Comparison of ENCODE assay signal across 16 cellular contexts in the genomic region with DNA sequence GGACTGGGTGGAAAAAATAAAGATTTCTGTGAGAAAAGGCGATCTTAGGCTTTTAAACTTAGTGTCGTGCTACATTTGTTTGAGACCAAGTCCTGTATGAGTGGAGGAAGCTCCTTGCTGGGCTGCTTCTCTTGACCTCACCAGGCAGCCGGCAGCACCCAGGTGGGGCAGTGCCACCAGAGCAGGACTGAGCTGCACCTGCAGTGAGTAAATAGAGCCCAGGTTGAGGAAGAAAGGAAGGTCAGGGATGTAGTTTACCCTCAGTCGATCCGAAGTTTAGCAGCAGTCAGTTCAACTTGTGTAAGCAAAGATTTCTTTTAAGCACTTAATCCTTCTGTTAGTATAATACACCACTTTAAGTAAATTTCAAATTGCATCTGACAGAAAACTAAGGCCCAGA. TPM values are rescaled to one million over a fixed set of nuclear protein-coding genes. Genes with fewer than 3 reads are reported as not detected.
DNase-seq lines count a peak whose midpoint lies in the region; ATAC-seq and TF ChIP-seq lines count a peak whose summit lies in the region.
"Had no signal": no experiment of that assay in that cellular context is flagged by ENCODE, and none has a peak within 500 bp of the region (broad histone marks: within the 10 kb centered on the region; RNA-seq: fewer than 3 reads in every experiment).

No MANE protein-coding gene starts in this region.

- H3K14ac ChIP-seq in IMR-90 (replicated peaks; ENCODE audit: low read depth, low read length), result 0 out of 2 replicates have a peak overlapping the region, but pooled peaks have one; percentile 17

- no peak overlapping the region for H2AFZ ChIP-seq in IMR-90 (replicated peaks; ENCODE audit: low read length, poor library complexity)
- no peak overlapping the region for H2AFZ ChIP-seq in osteoblast (ENCODE audit: low read length)

- no peak overlapping the region for H2BK15ac ChIP-seq in IMR-90 (ENCODE audit: low read depth, low read length)

- no peak for TF ChIP-seq POLR2A in IMR-90 (IDR thresholded peaks at IDR 0.05; ENCODE audit: low read depth, low read length)

- POLR2A ChIA-PET in CD4-positive, alpha-beta T cell (lab: Charles Lee), result interaction anchor here (3.3 kb wide), 1 partner anchor 14 kb away, joined by 15 read pairs; a partner anchor contains a TSS
- POLR2A ChIA-PET in IMR-90 (lab: Charles Lee; ENCODE audit: unreplicated experiment), result no interaction called here

- dilution Hi-C loops in IMR-90 (cut with HindIII; ENCODE audit: low sequenced_read_pairs, unreplicated experiment), result no loop called here

- H3K9me3 Mint-ChIP-seq in CD4-positive, alpha-beta T cell, result no peaks in the 10 kb centered on the region
- no peaks in the 10 kb centered on the region for H3K9me3 Mint-ChIP-seq in endothelial cell (ENCODE audit: unreplicated experiment)
- H3K9me3 Mint-ChIP-seq: activated naive CD4-positive, alpha-beta T cell treated with anti-CD3 and anti-CD28 coated beads, Interleukin-2, amount 10 ng/mL, durations not matched to agents 7 days and 5 days had no signal

- no peak overlapping the region for H2BK20ac ChIP-seq in IMR-90 (ENCODE audit: low read depth, low read length)

- H3K36me3 Mint-ChIP-seq in CD4-positive, alpha-beta T cell (ENCODE audit: low read depth), result peaks cover 95% of the 10 kb centered on the region
- peaks cover 20% of the 10 kb centered on the region for H3K36me3 Mint-ChIP-seq in endothelial cell (ENCODE audit: low read depth, unreplicated experiment)

- no peak overlapping the region for H2BK120ac ChIP-seq in IMR-90 (ENCODE audit: low read depth, low read length)

- H3K36me3 ChIP-seq in IMR-90 (ENCODE audit: control insufficient read depth, insufficient read depth, low read length) (peaks cover 15% of the 10 kb centered on the region), osteoblast (ENCODE audit: insufficient read depth, low read length) (peaks cover 41% of the 10 kb centered on the region), H7 (replicated peaks; ENCODE audit: control insufficient read depth, insufficient read depth, low read length) (peaks cover 17% of the 10 kb centered on the region)

- 0 out of 2 replicates have a peak overlapping the region, but pooled peaks have one; percentile 50 for H3K4ac ChIP-seq in IMR-90 (ENCODE audit: low read depth, low read length)

- no peak for ATAC-seq in CD4-positive, alpha-beta T cell (ENCODE audit: poor library complexity)
- ATAC-seq in IMR-90 (ENCODE audit: low read depth), result no peak; the same call in 1 of the 2 replicates
- ATAC-seq in GM19035 (IDR thresholded peaks at IDR 0.05; ENCODE audit: unreplicated experiment), result no peak

- no peaks in the 10 kb centered on the region for H3K27me3 ChIP-seq in CD4-positive, alpha-beta T cell (ENCODE audit: control insufficient read depth, insufficient read depth, low read length)
- H3K27me3 ChIP-seq in IMR-90 (ENCODE audit: control insufficient read depth, insufficient read depth, low read length), result no peaks in the 10 kb centered on the region
- no peaks in the 10 kb centered on the region for H3K27me3 ChIP-seq in osteoblast (ENCODE audit: insufficient read depth, low read length)
- H3K27me3 ChIP-seq in H7 (ENCODE audit: control insufficient read depth, insufficient read depth, low read length), result no peaks in the 10 kb centered on the region
- H3K27me3 ChIP-seq: right atrium auricular region had no signal

- TF ChIP-seq CTCF in CD4-positive, alpha-beta T cell (IDR thresholded peaks at IDR 0.05), result no peak
- TF ChIP-seq CTCF in IMR-90 (conservative IDR thresholded peaks at IDR 0.05; ENCODE audit: low read depth, low read length), result no peak
- no peak for TF ChIP-seq CTCF in endothelial cell (IDR thresholded peaks at IDR 0.05; ENCODE audit: unreplicated experiment)
- no peak for TF ChIP-seq CTCF in osteoblast (IDR thresholded peaks at IDR 0.05; ENCODE audit: extremely low read depth, low read depth, low read length)

- H3K9me1 ChIP-seq in IMR-90 (ENCODE audit: insufficient read depth, low read length), result peaks cover 35% of the 10 kb centered on the region

- no peak for TF ChIP-seq RAD21 in IMR-90 (IDR thresholded peaks at IDR 0.05; ENCODE audit: low read length)

- no peak overlapping the region for H4K8ac ChIP-seq in IMR-90 (ENCODE audit: low read depth in 2 of 2, low read length in 2 of 2)

- peak overlapping the region; percentile 27; the same call in 1 of the 2 replicates for H2AK5ac ChIP-seq in IMR-90 (ENCODE audit: low read depth, low read length)

- H4K20me1 ChIP-seq in IMR-90 (ENCODE audit: insufficient read depth, low read length), result peaks cover 100% of the 10 kb centered on the region
- H4K20me1 ChIP-seq in osteoblast (ENCODE audit: insufficient read depth, low read length), result peaks cover 89% of the 10 kb centered on the region

- H3K4me1 Mint-ChIP-seq in CD4-positive, alpha-beta T cell (ENCODE audit: low read depth), result peaks cover 95% of the 10 kb centered on the region
- peaks cover 19% of the 10 kb centered on the region for H3K4me1 Mint-ChIP-seq in endothelial cell (ENCODE audit: unreplicated experiment)

- H4K91ac ChIP-seq in IMR-90 (ENCODE audit: insufficient read depth, low read depth, low read length), result no peak overlapping the region

- H2AK9ac ChIP-seq in IMR-90 (replicated peaks; ENCODE audit: low read depth, low read length, poor library complexity), result no peak overlapping the region

- H3K9ac ChIP-seq in IMR-90 (ENCODE audit: low read depth, low read length), result no peak overlapping the region

- DNase-seq in CD4-positive, alpha-beta T cell, result no peak
- no peak for DNase-seq in IMR-90
- DNase-seq in endothelial cell (ENCODE audit: low spot score), result no peak
- DNase-seq in osteoblast (ENCODE audit: insufficient read length, low spot score, missing footprints), result no peak
- DNase-seq in H7, result no peak
- no peak for DNase-seq in putamen (ENCODE audit: low spot score)
- DNase-seq in activated CD4-positive, alpha-beta T cell treated with anti-CD3 and anti-CD28 coated beads, Interleukin-2, amount 50 U/mL, for 48 hours, result no peak
- DNase-seq: activated CD4-positive, CD25-positive, alpha-beta regulatory T cell treated with anti-CD3 and anti-CD28 coated beads, Interleukin-2, amount 50 U/mL, for 72 hours; activated naive CD4-positive, alpha-beta T cell treated with anti-CD3 and anti-CD28 coated beads, Interleukin-2, amount 10 ng/mL, durations not matched to agents 7 days and 5 days; COR-L47; lower lobe of right lung; Right ventricle myocardium superior had no signal

- H3K4me3 ChIP-seq in IMR-90 (ENCODE audit: insufficient read depth, low read depth, low read length) (no peak overlapping the region), osteoblast (ENCODE audit: insufficient read depth, low read length) (no peak overlapping the region), H7 (ENCODE audit: insufficient read depth, low read depth, low read length) (no peak overlapping the region)
- H3K4me3 ChIP-seq: HAP-1, lower lobe of right lung, right atrium auricular region had no signal

- H3K27me3 Mint-ChIP-seq in CD4-positive, alpha-beta T cell, result no peaks in the 10 kb centered on the region
- H3K27me3 Mint-ChIP-seq in endothelial cell (ENCODE audit: unreplicated experiment), result no peaks in the 10 kb centered on the region
- H3K27me3 Mint-ChIP-seq: activated naive CD4-positive, alpha-beta T cell treated with anti-CD3 and anti-CD28 coated beads, Interleukin-2, amount 10 ng/mL, durations not matched to agents 7 days and 5 days had no signal

- H2BK5ac ChIP-seq in IMR-90 (ENCODE audit: low read depth, low read length, poor library complexity, severe bottlenecking), result peak overlapping the region; percentile 86

- H3K4me2 ChIP-seq in IMR-90 (ENCODE audit: low read depth, low read length), result peak overlapping the region; percentile 77
- peak overlapping the region; percentile 82 for H3K4me2 ChIP-seq in osteoblast (ENCODE audit: insufficient read depth, low read length)

- H3K79me1 ChIP-seq in IMR-90 (ENCODE audit: low read depth in 1 of 2, low read length in 2 of 2), result peaks cover 12 to 91% of the 10 kb centered on the region in 2 experiments

- no peaks in the 10 kb centered on the region for H3K9me3 ChIP-seq in CD4-positive, alpha-beta T cell (ENCODE audit: control insufficient read depth, low read length)
- no peaks in the 10 kb centered on the region for H3K9me3 ChIP-seq in IMR-90 (ENCODE audit: control insufficient read depth, insufficient read depth, low read length)
- no peaks in the 10 kb centered on the region for H3K9me3 ChIP-seq in osteoblast (ENCODE audit: low read depth, low read length)
- H3K9me3 ChIP-seq: HAP-1, lower lobe of right lung, right atrium auricular region had no signal

- H3K27ac ChIP-seq in CD4-positive, alpha-beta T cell (ENCODE audit: low read depth, low read length), result no peak overlapping the region
- peak overlapping the region; percentile 11 for H3K27ac ChIP-seq in IMR-90 (ENCODE audit: insufficient read depth, low read length)
- H3K27ac ChIP-seq in osteoblast (ENCODE audit: low read depth, low read length), result peak overlapping the region; percentile 91

- WGBS in IMR-90 (ENCODE audit: extremely low coverage in 2 of 2, insufficient read length in 1 of 2), 2 experiments, result 100% methylated on average over 1 of the region's 5 CpGs; no CpG with 5 or more reads in 1 of the 2 experiments

- peaks cover 32% of the 10 kb centered on the region for H3K4me1 ChIP-seq in IMR-90 (ENCODE audit: control insufficient read depth, insufficient read depth, low read length)
- H3K4me1 ChIP-seq in osteoblast (ENCODE audit: insufficient read depth, low read length), result peaks cover 37% of the 10 kb centered on the region

- peak overlapping the region; percentile 46 for H3K4me3 Mint-ChIP-seq in CD4-positive, alpha-beta T cell
- H3K4me3 Mint-ChIP-seq in endothelial cell (ENCODE audit: unreplicated experiment), result peak overlapping the region; percentile 12
- H3K4me3 Mint-ChIP-seq: activated naive CD4-positive, alpha-beta T cell treated with anti-CD3 and anti-CD28 coated beads, Interleukin-2, amount 10 ng/mL, durations not matched to agents 7 days and 5 days had no signal

- no peak overlapping the region for H3K18ac ChIP-seq in IMR-90 (ENCODE audit: low read depth, low read length)

- H3K23ac ChIP-seq in IMR-90 (ENCODE audit: low read depth, low read length), result peak overlapping the region; percentile 83

- peaks cover 97% of the 10 kb centered on the region for H3K79me2 ChIP-seq in osteoblast (ENCODE audit: insufficient read depth, low read length)

- no TSS peak for BruUV-seq in IMR-90 (replicated peaks; lab: Mats Ljungman, UMichigan)

- no peak overlapping the region for H4K5ac ChIP-seq in IMR-90 (ENCODE audit: low read depth, low read length)

- CTCF ChIA-PET in CD4-positive, alpha-beta T cell (lab: Charles Lee), result no interaction called here
- CTCF ChIA-PET in IMR-90 (lab: Yijun Ruan, JAX), result no interaction called here

- H3K56ac ChIP-seq in IMR-90 (ENCODE audit: extremely low read depth, insufficient read depth, low read length), result no peak overlapping the region

- in situ Hi-C loops in IMR-90 (cut with MboI; ENCODE audit: low sequenced_read_pairs), result no loop called here

- intact Hi-C loops in CD4-positive, alpha-beta T cell (cut with DNase I, micrococcal nuclease), result no loop called here
- intact Hi-C loops in IMR-90 (cut with micrococcal nuclease), result loop anchor here (5.0 kb wide), 1 partner anchor 49 kb away; no protein-coding TSS in a partner anchor

- H3K27ac Mint-ChIP-seq in CD4-positive, alpha-beta T cell, result no peak overlapping the region
- no peak overlapping the region for H3K27ac Mint-ChIP-seq in endothelial cell (ENCODE audit: unreplicated experiment)
- H3K27ac Mint-ChIP-seq: activated naive CD4-positive, alpha-beta T cell treated with anti-CD3 and anti-CD28 coated beads, Interleukin-2, amount 10 ng/mL, durations not matched to agents 7 days and 5 days had no signal

RNA-seq across cellular contexts. Expression of a gene that starts 13.6 kb away (rescaled TPM):
- 100 to 1,000 TPM; 269 to 272 TPM for total RNA-seq in CD4-positive, alpha-beta T cell
- total RNA-seq in IMR-90 (2012; rRNA removed), result 75.6 and 90.5 TPM in 2 replicates
- polyA plus RNA-seq in IMR-90 (2012; rRNA removed), result 197 and 249 TPM in 2 replicates
- 223 and 344 TPM in 2 replicates for polyA plus RNA-seq in IMR-90 (2012; cell fraction: cytosol; rRNA removed)
- polyA plus RNA-seq in IMR-90 (2012; cell fraction: nucleus; rRNA removed; ENCODE audit: low replicate concordance), result 124 and 380 TPM in 2 replicates
- 223 TPM for total RNA-seq in endothelial cell (ENCODE audit: unreplicated experiment)
- total RNA-seq in osteoblast, result 37.7 and 39.4 TPM in 2 replicates
- 114 and 155 TPM in 2 replicates for total RNA-seq in H7 (2014; rRNA removed; shearing (Covaris generic))

RNA-seq across cellular contexts. Expression of a gene that starts 44.1 kb away (rescaled TPM):
- 1 to 10 TPM; 4.3 to 6.3 TPM for total RNA-seq in CD4-positive, alpha-beta T cell
- total RNA-seq in IMR-90 (2012; rRNA removed), result not detected in 2 replicates
- 0.09 TPM in 2 replicates for polyA plus RNA-seq in IMR-90 (2012; rRNA removed)
- 0.02 TPM in 1 of 2 replicates, not detected in the other for polyA plus RNA-seq in IMR-90 (2012; cell fraction: cytosol; rRNA removed)
- polyA plus RNA-seq in IMR-90 (2012; cell fraction: nucleus; rRNA removed; ENCODE audit: low replicate concordance), result 0.66 and 0.70 TPM in 2 replicates
- total RNA-seq in endothelial cell (ENCODE audit: unreplicated experiment), result not detected
- total RNA-seq in osteoblast, result under 0.01 TPM in 1 of 2 replicates, not detected in the other
- total RNA-seq in H7 (2014; rRNA removed; shearing (Covaris generic)), result 0.07 TPM in 2 replicates
- total RNA-seq: dermis microvascular lymphatic vessel endothelial cell had no signal

RNA-seq across cellular contexts. Expression of a gene that starts 45.3 kb away (rescaled TPM):
- 10 to 100 TPM; 20.0 to 22.2 TPM for total RNA-seq in CD4-positive, alpha-beta T cell
- 48.6 and 58.8 TPM in 2 replicates for total RNA-seq in IMR-90 (2012; rRNA removed)
- polyA plus RNA-seq in IMR-90 (2012; rRNA removed), result 33.8 and 39.1 TPM in 2 replicates
- polyA plus RNA-seq in IMR-90 (2012; cell fraction: cytosol; rRNA removed), result 13.0 and 59.2 TPM in 2 replicates
- polyA plus RNA-seq in IMR-90 (2012; cell fraction: nucleus; rRNA removed; ENCODE audit: low replicate concordance), result 29.7 and 55.1 TPM in 2 replicates
- total RNA-seq in endothelial cell (ENCODE audit: unreplicated experiment), result 58.2 TPM
- 69.8 and 72.5 TPM in 2 replicates for total RNA-seq in osteoblast
- total RNA-seq in H7 (2014; rRNA removed; shearing (Covaris generic)), result 44.4 and 47.8 TPM in 2 replicates

RNA-seq across cellular contexts. Expression of a gene that starts 55.6 kb away (rescaled TPM):
- 10 to 100 TPM; 36.3 to 38.0 TPM for total RNA-seq in CD4-positive, alpha-beta T cell
- total RNA-seq in IMR-90 (2012; rRNA removed) (1.1 and 3.2 TPM in 2 replicates), endothelial cell (ENCODE audit: unreplicated experiment) (22.9 TPM), osteoblast (2.9 and 6.9 TPM in 2 replicates)
- polyA plus RNA-seq in IMR-90 (2012; rRNA removed), result 14.2 and 20.8 TPM in 2 replicates
- polyA plus RNA-seq in IMR-90 (2012; cell fraction: cytosol; rRNA removed), result 28.7 and 38.5 TPM in 2 replicates
- polyA plus RNA-seq in IMR-90 (2012; cell fraction: nucleus; rRNA removed; ENCODE audit: low replicate concordance), result 35.8 and 108 TPM in 2 replicates
- 7.6 and 13.1 TPM in 2 replicates for total RNA-seq in H7 (2014; rRNA removed; shearing (Covaris generic))
